In genomic region chr7:128425851-128426250, GRCh38 we compare ENCODE assay signal across 8 cellular contexts. TPM values are rescaled to one million over a fixed set of nuclear protein-coding genes. Genes with fewer than 3 reads are reported as not detected.
DNase-seq lines count a peak whose midpoint lies in the region; ATAC-seq and TF ChIP-seq lines count a peak whose summit lies in the region.

No MANE protein-coding gene starts in this region.

- no peak overlapping the region for H3K27ac ChIP-seq in 22Rv1

- peak; percentile 98 for TF ChIP-seq CTCF in 22Rv1 (IDR thresholded peaks at IDR 0.05)
- TF ChIP-seq CTCF in GM12875 (IDR thresholded peaks at IDR 0.05; ENCODE audit: borderline replicate concordance, insufficient read depth, low read depth, low read length): peak; percentile 93

- no peak for ATAC-seq in HG02588 (IDR thresholded peaks at IDR 0.05; ENCODE audit: unreplicated experiment)

- H3K4me3 ChIP-seq in GM12875 (ENCODE audit: low read depth, low read length): no peak overlapping the region

- DNase-seq in NCI-H226 (peak; percentile 32), dermis blood vessel endothelial cell (peak; percentile 83), lung microvascular endothelial cell (ENCODE audit: low read depth in 2 of 2) (peak; percentile 63 to 77)
- peak; percentile 91 for DNase-seq in activated CD4-positive, alpha-beta T cell treated with anti-CD3 and anti-CD28 coated beads for 48 hours
- peak; percentile 63 to 82 for DNase-seq in stimulated activated CD8-positive, alpha-beta memory T cell treated with anti-CD3 and anti-CD28 coated beads, Interleukin-2, amount 100 ng/mL, for 48 hours (ENCODE audit: low read depth in 2 of 2)

RNA-seq across cellular contexts. Expression of gene IMPDH1, which starts 16.1 kb away (rescaled TPM):
- total RNA-seq in dermis blood vessel endothelial cell (59.6 and 107 TPM in 2 replicates), lung microvascular endothelial cell (32.7 and 42.5 TPM in 2 replicates)

RNA-seq across cellular contexts. Expression of gene HILPDA, which starts 29.8 kb away (rescaled TPM):
- 9.3 and 10.9 TPM in 2 replicates for total RNA-seq in dermis blood vessel endothelial cell
- total RNA-seq in lung microvascular endothelial cell: 6.8 and 8.9 TPM in 2 replicates

RNA-seq across cellular contexts. Expression of gene METTL2B, which starts 50.7 kb away (rescaled TPM):
- 27.7 and 29.7 TPM in 2 replicates for total RNA-seq in dermis blood vessel endothelial cell
- total RNA-seq in lung microvascular endothelial cell: 15.3 and 18.5 TPM in 2 replicates

Comparison
In these comparisons a context has a peak if more than half of its experiments do, and no peak if none do; other contexts are left out.
1. DNase-seq: peak in every context shown above with its lines; median percentile 91 in activated CD4-positive, alpha-beta T cell treated with anti-CD3 and anti-CD28 coated beads for 48 hours; 83 in dermis blood vessel endothelial cell; 72 in stimulated activated CD8-positive, alpha-beta memory T cell treated with anti-CD3 and anti-CD28 coated beads, Interleukin-2, amount 100 ng/mL, for 48 hours; 70 in lung microvascular endothelial cell; 32 in NCI-H226.